ENCODE assay signal across 17 cellular contexts in the genomic region with DNA sequence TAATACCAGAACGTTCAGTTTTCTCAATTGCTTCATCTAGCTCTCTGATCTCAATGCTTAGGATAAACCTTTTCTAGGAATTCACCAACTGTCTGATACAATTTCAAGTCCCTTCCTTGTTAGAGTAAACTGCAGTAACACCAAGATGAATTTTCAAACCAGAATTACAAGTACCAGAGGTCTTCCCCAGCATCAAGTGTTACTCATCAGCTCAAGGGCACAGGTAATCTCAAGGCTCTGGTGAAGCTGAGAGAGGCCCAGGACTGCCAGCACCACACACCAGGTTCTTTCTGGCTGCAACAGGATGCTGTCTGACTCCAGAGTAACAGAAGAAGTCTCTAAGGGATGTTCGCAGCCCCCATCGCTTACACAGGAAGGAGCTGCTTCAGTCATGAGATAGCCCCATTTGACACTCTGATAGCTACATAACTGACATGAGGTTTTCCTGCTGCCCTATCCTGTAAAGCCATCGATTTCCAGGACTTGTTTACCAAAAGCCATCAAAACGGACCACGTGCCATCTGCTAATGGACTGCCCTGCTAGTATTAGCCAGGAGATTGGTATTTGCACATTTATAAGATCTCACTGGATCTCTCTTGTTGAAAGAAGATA.
DNase-seq lines count a peak whose midpoint lies in the region; ATAC-seq, FAIRE-seq and TF ChIP-seq lines count a peak whose summit lies in the region.
"Had no signal": no experiment of that assay in that cellular context is flagged by ENCODE, and none has a peak within 500 bp of the region (broad histone marks: within the 10 kb centered on the region; RNA-seq: fewer than 3 reads in every experiment).

No MANE protein-coding gene starts in this region.

- TF ChIP-seq POLR2A in HepG2 (IDR thresholded peaks at IDR 0.05; ENCODE audit: insufficient read depth in 1 of 2, low read depth in 2 of 2, low read length in 2 of 2), result no peak
- no peak for TF ChIP-seq POLR2A in sigmoid colon (IDR thresholded peaks at IDR 0.05)

- no peak for TF ChIP-seq RAD21 in HepG2 (CRISPR knock-in tag; IDR thresholded peaks at IDR 0.05)

- intact Hi-C loops in HepG2 (cut with micrococcal nuclease; ENCODE audit: unreplicated experiment), result loop anchor here (5.0 kb wide), 1 partner anchor 798 kb away; no protein-coding TSS in a partner anchor
- intact Hi-C loops in sigmoid colon (cut with DNase I), result no loop called here

- POLR2A ChIA-PET in HepG2 (lab: Yijun Ruan, JAX), result no interaction called here

- H3K79me2 ChIP-seq in HepG2 (ENCODE audit: insufficient read depth, low read length), result no peaks in the 10 kb centered on the region

- no TSS peak for BruUV-seq in HepG2 (replicated peaks; lab: Mats Ljungman, UMichigan)

- TF ChIP-seq CTCF in HepG2 (CRISPR knock-in tag; IDR thresholded peaks at IDR 0.05) (no peak), sigmoid colon (IDR thresholded peaks at IDR 0.05) (no peak)

- no peak for FAIRE-seq in HepG2 (lab: Jason Lieb, UNC)
- FAIRE-seq: GM12878, H1 had no signal

- no peak overlapping the region for H3K4me2 ChIP-seq in HepG2 (ENCODE audit: low read depth, low read length)
- H3K4me2 ChIP-seq: BLaER1 had no signal

- CTCF ChIA-PET in HepG2 (lab: Yijun Ruan, JAX; ENCODE audit: low intra/inter-chr PET ratio, low total read pairs), result no interaction called here

- H3K4me3 ChIP-seq in HepG2 (replicated peaks in 1 of 3; ENCODE audit: insufficient read depth in 1 of 3, low read depth in 2 of 3, low read length in 3 of 3), result no peak overlapping the region
- H3K4me3 ChIP-seq in sigmoid colon, result no peak overlapping the region
- H3K4me3 ChIP-seq: BLaER1, GM12878 had no signal

- no peak for TF ChIP-seq EP300 in HepG2 (IDR thresholded peaks at IDR 0.05; ENCODE audit: low read depth in 2 of 2, low read length in 2 of 2)
- no peak for TF ChIP-seq EP300 in HepG2 (CRISPR knock-in tag; IDR thresholded peaks at IDR 0.05; ENCODE audit: borderline replicate concordance)
- TF ChIP-seq EP300 in sigmoid colon (IDR thresholded peaks at IDR 0.05), result no peak

- ATAC-seq in HepG2, result no peak
- ATAC-seq: GM12878 had no signal

- WGBS in HepG2 (ENCODE audit: low lambda C conversion rate), result 89% methylated on average over 6 of the region's 6 CpGs
- 85 to 88% methylated on average over 6 of the region's 6 CpGs for WGBS in sigmoid colon, 2 donors

- H3K36me3 ChIP-seq in HepG2 (replicated peaks in 1 of 2; ENCODE audit: control insufficient read depth in 1 of 2, insufficient read depth in 2 of 2, low read length in 2 of 2) (peaks cover 36 to 59% of the 10 kb centered on the region in 2 experiments), sigmoid colon (peaks cover 0 to 40% (median 7%) of the 10 kb centered on the region in 4 donors)

- H4K20me1 ChIP-seq in HepG2 (ENCODE audit: insufficient read depth, low read length), result no peaks in the 10 kb centered on the region
- H4K20me1 ChIP-seq: BLaER1 had no signal

- H3K4me1 ChIP-seq in HepG2 (ENCODE audit: insufficient read depth, low read length) (no peaks in the 10 kb centered on the region), sigmoid colon (no peaks in the 10 kb centered on the region)
- H3K4me1 ChIP-seq: BLaER1 had no signal

- H3K9me3 ChIP-seq in HepG2 (ENCODE audit: low read length), result no peaks in the 10 kb centered on the region
- H3K9me3 ChIP-seq in sigmoid colon, result no peaks in the 10 kb centered on the region
- H3K9me3 ChIP-seq: BLaER1 had no signal

- in situ Hi-C loops in HepG2 (cut with HindIII; ENCODE audit: extremely low pct_ligation_motif_present, low pct_unique_long_range_greater_than_20kb), result no loop called here

- no peak overlapping the region for H3K9ac ChIP-seq in HepG2 (ENCODE audit: insufficient read depth, low read depth, low read length)
- H3K9ac ChIP-seq: BLaER1 had no signal

- H3K27ac ChIP-seq in HepG2 (ENCODE audit: extremely low read length, insufficient read depth, low read length) (no peak overlapping the region), sigmoid colon (no peak overlapping the region)
- H3K27ac ChIP-seq: BLaER1 had no signal

- no peak overlapping the region for H2AFZ ChIP-seq in HepG2 (ENCODE audit: low read length)

- DNase-seq in CMK (ENCODE audit: low read depth), result peak; percentile 67
- DNase-seq in UCSD-AML1 (lab: John Stamatoyannopoulos, UW; ENCODE audit: unreplicated experiment), result peak; percentile 17
- peak; percentile 8 for DNase-seq in amniotic epithelial cell (ENCODE audit: low read depth)
- no peak for DNase-seq in HepG2 (ENCODE audit: low spot score)
- DNase-seq in sigmoid colon, result no peak
- DNase-seq in NCI-H345 (lab: John Stamatoyannopoulos, UW), result no peak
- DNase-seq in NCI-H2196 (lab: John Stamatoyannopoulos, UW; ENCODE audit: unreplicated experiment), result no peak
- DNase-seq: 8988T; Calu3; CD4-positive, alpha-beta memory T cell; DMS53; DND-41; EL; H9 had no signal

- H3K27me3 ChIP-seq in HepG2 (ENCODE audit: control insufficient read depth in 1 of 2, insufficient read depth in 2 of 2, low read length in 2 of 2) (no peaks in the 10 kb centered on the region), sigmoid colon (no peaks in the 10 kb centered on the region)
- H3K27me3 ChIP-seq: BLaER1 had no signal

TF ChIP-seq in HepG2, 621 proteins besides CTCF, POLR2A, EP300 and RAD21:
- peak; percentile 39 for TF ChIP-seq RBM22 (optimal IDR thresholded peaks at IDR 0.05; ENCODE audit: low read length)
- no peak for TF ChIP-seq ZNF335 (CRISPR knock-in tag; IDR thresholded peaks at IDR 0.05)

Comparison
In these comparisons a context has a peak if more than half of its experiments do, and no peak if none do; other contexts are left out.
1. DNase-seq: peak in CMK (single experiment), UCSD-AML1 (single experiment) and amniotic epithelial cell (single experiment); none in HepG2 (single experiment), sigmoid colon (single experiment), NCI-H345 (single experiment) and NCI-H2196 (single experiment).